1 cellular context compared by ENCODE assay signal in the genomic region with DNA sequence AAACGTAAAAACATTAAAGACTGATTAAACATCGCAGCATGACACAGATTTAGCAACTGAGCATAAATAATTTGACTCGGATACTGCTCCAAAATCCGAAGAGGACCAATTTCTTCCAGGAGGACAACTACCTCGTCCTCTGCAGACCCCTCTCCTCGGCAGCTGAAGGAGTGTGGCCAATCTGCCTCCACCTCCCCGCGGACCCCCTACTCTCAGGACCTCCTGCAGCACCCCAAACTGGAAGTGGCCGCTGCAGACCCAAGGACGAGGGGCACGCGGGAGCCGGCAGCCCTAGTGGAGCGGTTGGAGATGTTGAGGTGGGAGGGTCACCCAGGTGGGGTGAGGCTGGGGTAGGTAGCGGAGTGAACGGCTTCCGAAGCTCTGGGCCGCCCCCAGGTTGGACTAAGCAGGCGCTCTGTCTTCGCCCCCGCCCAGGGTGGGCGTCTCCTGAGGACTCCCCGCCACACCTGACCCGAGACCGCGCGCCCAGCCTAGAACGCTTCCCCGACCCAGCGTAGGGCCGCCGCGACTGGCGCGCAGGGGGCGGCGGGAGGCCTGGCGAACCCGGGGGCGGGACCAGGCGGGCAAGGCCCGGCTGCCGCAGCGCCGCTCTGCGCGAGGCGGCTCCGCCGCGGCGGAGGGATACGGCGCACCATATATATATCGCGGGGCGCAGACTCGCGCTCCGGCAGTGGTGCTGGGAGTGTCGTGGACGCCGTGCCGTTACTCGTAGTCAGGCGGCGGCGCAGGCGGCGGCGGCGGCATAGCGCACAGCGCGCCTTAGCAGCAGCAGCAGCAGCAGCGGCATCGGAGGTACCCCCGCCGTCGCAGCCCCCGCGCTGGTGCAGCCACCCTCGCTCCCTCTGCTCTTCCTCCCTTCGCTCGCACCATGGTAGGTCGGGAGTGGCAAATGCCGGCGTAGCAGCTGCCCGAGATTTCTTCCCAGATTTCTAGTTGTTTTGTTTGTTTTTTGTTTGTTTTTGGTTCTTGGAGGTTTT.
TF ChIP-seq lines count a peak whose summit lies in the region.

TSS of gene CALM1 (plus strand) at position 688 of the 998 bp plus-strand sequence. CDS start at position 890, 202 bp downstream.

TF ChIP-seq in WTC11, 78 proteins besides CTCF, POLR2A, EP300 and RAD21 (continued from another document and continues in another):
- TF ChIP-seq ZSCAN18 (CRISPR knock-in tag; IDR thresholded peaks at IDR 0.05) (no peak), TEAD4 (CRISPR knock-in tag; IDR thresholded peaks at IDR 0.05) (peak; percentile 63; the same call in 1 of the 2 replicates), FOXK1 (CRISPR knock-in tag; IDR thresholded peaks at IDR 0.05) (peak; percentile 86), NR3C1 (CRISPR knock-in tag; conservative IDR thresholded peaks at IDR 0.05; ENCODE audit: low read depth) (peak; percentile 97; the same call in 1 of the 2 replicates), ATF1 (CRISPR knock-in tag; IDR thresholded peaks at IDR 0.05) (no peak), CREM (CRISPR knock-in tag; IDR thresholded peaks at IDR 0.05) (peak; percentile 76), ZNF138 (CRISPR knock-in tag; conservative IDR thresholded peaks at IDR 0.05) (peak; percentile 70; the same call in 1 of the 2 replicates), JUN (CRISPR knock-in tag; IDR thresholded peaks at IDR 0.05) (peak; percentile 67; the same call in 1 of the 2 replicates), SMAD4 (CRISPR knock-in tag; IDR thresholded peaks at IDR 0.05) (0 out of 2 replicates have a peak, but pooled peaks have one; percentile 64), ZNF396 (CRISPR knock-in tag; IDR thresholded peaks at IDR 0.05; ENCODE audit: borderline replicate concordance) (no peak), ETV6 (CRISPR knock-in tag; IDR thresholded peaks at IDR 0.05) (peak; percentile 92), IRF1 (CRISPR knock-in tag; IDR thresholded peaks at IDR 0.05) (peak; percentile 82; the same call in 1 of the 2 replicates), TEAD1 (CRISPR knock-in tag; IDR thresholded peaks at IDR 0.05) (peak; percentile 94), ZNF232 (CRISPR knock-in tag; IDR thresholded peaks at IDR 0.05) (0 out of 2 replicates have a peak, but pooled peaks have one; percentile 40), IRF2 (CRISPR knock-in tag; IDR thresholded peaks at IDR 0.05; ENCODE audit: borderline replicate concordance, low read depth) (no peak), ZNF263 (CRISPR knock-in tag; IDR thresholded peaks at IDR 0.05; ENCODE audit: low read depth) (no peak), CBFB (CRISPR knock-in tag; IDR thresholded peaks at IDR 0.05; ENCODE audit: low read depth) (peak; percentile 95; the same call in 1 of the 2 replicates), KAT7 (CRISPR knock-in tag; IDR thresholded peaks at IDR 0.05; ENCODE audit: borderline replicate concordance) (peak; percentile 78), NR2C2 (CRISPR knock-in tag; IDR thresholded peaks at IDR 0.05) (no peak), PRRX2 (CRISPR knock-in tag; IDR thresholded peaks at IDR 0.05) (peak; percentile 84; the same call in 1 of the 2 replicates), HMGA2 (CRISPR knock-in tag; IDR thresholded peaks at IDR 0.05) (no peak), ATF3 (CRISPR knock-in tag; conservative IDR thresholded peaks at IDR 0.05) (no peak), ZNF423 (CRISPR knock-in tag; IDR thresholded peaks at IDR 0.05) (no peak), TP53 (CRISPR knock-in tag; IDR thresholded peaks at IDR 0.05) (peak; percentile 95), GRHL2 (CRISPR knock-in tag; IDR thresholded peaks at IDR 0.05; ENCODE audit: insufficient replicate concordance, severe bottlenecking) (no peak)
- TF ChIP-seq, protein P1, sequence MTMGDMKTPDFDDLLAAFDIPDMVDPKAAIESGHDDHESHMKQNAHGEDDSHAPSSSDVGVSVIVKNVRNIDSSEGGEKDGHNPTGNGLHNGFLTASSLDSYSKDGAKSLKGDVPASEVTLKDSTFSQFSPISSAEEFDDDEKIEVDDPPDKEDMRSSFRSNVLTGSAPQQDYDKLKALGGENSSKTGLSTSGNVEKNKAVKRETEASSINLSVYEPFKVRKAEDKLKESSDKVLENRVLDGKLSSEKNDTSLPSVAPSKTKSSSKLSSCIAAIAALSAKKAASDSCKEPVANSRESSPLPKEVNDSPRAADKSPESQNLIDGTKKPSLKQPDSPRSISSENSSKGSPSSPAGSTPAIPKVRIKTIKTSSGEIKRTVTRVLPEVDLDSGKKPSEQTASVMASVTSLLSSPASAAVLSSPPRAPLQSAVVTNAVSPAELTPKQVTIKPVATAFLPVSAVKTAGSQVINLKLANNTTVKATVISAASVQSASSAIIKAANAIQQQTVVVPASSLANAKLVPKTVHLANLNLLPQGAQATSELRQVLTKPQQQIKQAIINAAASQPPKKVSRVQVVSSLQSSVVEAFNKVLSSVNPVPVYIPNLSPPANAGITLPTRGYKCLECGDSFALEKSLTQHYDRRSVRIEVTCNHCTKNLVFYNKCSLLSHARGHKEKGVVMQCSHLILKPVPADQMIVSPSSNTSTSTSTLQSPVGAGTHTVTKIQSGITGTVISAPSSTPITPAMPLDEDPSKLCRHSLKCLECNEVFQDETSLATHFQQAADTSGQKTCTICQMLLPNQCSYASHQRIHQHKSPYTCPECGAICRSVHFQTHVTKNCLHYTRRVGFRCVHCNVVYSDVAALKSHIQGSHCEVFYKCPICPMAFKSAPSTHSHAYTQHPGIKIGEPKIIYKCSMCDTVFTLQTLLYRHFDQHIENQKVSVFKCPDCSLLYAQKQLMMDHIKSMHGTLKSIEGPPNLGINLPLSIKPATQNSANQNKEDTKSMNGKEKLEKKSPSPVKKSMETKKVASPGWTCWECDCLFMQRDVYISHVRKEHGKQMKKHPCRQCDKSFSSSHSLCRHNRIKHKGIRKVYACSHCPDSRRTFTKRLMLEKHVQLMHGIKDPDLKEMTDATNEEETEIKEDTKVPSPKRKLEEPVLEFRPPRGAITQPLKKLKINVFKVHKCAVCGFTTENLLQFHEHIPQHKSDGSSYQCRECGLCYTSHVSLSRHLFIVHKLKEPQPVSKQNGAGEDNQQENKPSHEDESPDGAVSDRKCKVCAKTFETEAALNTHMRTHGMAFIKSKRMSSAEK (CRISPR knock-in tag; IDR thresholded peaks at IDR 0.05; ENCODE audit: borderline replicate concordance), result peak; percentile 90
- TF ChIP-seq, protein P2, sequence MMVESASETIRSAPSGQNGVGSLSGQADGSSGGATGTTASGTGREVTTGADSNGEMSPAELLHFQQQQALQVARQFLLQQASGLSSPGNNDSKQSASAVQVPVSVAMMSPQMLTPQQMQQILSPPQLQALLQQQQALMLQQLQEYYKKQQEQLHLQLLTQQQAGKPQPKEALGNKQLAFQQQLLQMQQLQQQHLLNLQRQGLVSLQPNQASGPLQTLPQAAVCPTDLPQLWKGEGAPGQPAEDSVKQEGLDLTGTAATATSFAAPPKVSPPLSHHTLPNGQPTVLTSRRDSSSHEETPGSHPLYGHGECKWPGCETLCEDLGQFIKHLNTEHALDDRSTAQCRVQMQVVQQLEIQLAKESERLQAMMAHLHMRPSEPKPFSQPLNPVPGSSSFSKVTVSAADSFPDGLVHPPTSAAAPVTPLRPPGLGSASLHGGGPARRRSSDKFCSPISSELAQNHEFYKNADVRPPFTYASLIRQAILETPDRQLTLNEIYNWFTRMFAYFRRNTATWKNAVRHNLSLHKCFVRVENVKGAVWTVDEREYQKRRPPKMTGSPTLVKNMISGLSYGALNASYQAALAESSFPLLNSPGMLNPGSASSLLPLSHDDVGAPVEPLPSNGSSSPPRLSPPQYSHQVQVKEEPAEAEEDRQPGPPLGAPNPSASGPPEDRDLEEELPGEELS (CRISPR knock-in tag; IDR thresholded peaks at IDR 0.05), result peak; percentile 91; the same call in 1 of the 2 replicates
- TF ChIP-seq, protein P3, sequence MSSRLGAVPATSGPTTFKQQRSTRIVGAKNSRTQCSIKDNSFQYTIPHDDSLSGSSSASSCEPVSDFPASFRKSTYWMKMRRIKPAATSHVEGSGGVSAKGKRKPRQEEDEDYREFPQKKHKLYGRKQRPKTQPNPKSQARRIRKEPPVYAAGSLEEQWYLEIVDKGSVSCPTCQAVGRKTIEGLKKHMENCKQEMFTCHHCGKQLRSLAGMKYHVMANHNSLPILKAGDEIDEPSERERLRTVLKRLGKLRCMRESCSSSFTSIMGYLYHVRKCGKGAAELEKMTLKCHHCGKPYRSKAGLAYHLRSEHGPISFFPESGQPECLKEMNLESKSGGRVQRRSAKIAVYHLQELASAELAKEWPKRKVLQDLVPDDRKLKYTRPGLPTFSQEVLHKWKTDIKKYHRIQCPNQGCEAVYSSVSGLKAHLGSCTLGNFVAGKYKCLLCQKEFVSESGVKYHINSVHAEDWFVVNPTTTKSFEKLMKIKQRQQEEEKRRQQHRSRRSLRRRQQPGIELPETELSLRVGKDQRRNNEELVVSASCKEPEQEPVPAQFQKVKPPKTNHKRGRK (CRISPR knock-in tag; IDR thresholded peaks at IDR 0.05; ENCODE audit: borderline replicate concordance), result 0 out of 2 replicates have a peak, but pooled peaks have one; percentile 58
- TF ChIP-seq, protein P4, sequence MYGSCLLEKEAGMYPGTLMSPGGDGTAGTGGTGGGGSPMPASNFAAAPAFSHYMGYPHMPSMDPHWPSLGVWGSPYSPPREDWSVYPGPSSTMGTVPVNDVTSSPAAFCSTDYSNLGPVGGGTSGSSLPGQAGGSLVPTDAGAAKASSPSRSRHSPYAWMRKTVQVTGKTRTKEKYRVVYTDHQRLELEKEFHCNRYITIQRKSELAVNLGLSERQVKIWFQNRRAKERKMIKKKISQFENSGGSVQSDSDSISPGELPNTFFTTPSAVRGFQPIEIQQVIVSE (CRISPR knock-in tag; IDR thresholded peaks at IDR 0.05; ENCODE audit: borderline replicate concordance), result no peak
- TF ChIP-seq, protein P5, sequence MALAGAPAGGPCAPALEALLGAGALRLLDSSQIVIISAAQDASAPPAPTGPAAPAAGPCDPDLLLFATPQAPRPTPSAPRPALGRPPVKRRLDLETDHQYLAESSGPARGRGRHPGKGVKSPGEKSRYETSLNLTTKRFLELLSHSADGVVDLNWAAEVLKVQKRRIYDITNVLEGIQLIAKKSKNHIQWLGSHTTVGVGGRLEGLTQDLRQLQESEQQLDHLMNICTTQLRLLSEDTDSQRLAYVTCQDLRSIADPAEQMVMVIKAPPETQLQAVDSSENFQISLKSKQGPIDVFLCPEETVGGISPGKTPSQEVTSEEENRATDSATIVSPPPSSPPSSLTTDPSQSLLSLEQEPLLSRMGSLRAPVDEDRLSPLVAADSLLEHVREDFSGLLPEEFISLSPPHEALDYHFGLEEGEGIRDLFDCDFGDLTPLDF (CRISPR knock-in tag; IDR thresholded peaks at IDR 0.05), result peak; percentile 6; the same call in 1 of the 2 replicates
- TF ChIP-seq, protein P6, sequence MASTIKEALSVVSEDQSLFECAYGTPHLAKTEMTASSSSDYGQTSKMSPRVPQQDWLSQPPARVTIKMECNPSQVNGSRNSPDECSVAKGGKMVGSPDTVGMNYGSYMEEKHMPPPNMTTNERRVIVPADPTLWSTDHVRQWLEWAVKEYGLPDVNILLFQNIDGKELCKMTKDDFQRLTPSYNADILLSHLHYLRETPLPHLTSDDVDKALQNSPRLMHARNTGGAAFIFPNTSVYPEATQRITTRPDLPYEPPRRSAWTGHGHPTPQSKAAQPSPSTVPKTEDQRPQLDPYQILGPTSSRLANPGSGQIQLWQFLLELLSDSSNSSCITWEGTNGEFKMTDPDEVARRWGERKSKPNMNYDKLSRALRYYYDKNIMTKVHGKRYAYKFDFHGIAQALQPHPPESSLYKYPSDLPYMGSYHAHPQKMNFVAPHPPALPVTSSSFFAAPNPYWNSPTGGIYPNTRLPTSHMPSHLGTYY (CRISPR knock-in tag; IDR thresholded peaks at IDR 0.05), result peak; percentile 83
- TF ChIP-seq, protein P7, sequence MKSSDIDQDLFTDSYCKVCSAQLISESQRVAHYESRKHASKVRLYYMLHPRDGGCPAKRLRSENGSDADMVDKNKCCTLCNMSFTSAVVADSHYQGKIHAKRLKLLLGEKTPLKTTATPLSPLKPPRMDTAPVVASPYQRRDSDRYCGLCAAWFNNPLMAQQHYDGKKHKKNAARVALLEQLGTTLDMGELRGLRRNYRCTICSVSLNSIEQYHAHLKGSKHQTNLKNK (CRISPR knock-in tag; IDR thresholded peaks at IDR 0.05), result 0 out of 2 replicates have a peak, but pooled peaks have one; percentile 9
- TF ChIP-seq, protein P8, sequence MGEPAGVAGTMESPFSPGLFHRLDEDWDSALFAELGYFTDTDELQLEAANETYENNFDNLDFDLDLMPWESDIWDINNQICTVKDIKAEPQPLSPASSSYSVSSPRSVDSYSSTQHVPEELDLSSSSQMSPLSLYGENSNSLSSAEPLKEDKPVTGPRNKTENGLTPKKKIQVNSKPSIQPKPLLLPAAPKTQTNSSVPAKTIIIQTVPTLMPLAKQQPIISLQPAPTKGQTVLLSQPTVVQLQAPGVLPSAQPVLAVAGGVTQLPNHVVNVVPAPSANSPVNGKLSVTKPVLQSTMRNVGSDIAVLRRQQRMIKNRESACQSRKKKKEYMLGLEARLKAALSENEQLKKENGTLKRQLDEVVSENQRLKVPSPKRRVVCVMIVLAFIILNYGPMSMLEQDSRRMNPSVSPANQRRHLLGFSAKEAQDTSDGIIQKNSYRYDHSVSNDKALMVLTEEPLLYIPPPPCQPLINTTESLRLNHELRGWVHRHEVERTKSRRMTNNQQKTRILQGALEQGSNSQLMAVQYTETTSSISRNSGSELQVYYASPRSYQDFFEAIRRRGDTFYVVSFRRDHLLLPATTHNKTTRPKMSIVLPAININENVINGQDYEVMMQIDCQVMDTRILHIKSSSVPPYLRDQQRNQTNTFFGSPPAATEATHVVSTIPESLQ (CRISPR knock-in tag; IDR thresholded peaks at IDR 0.05), result no peak
- TF ChIP-seq, protein P9, sequence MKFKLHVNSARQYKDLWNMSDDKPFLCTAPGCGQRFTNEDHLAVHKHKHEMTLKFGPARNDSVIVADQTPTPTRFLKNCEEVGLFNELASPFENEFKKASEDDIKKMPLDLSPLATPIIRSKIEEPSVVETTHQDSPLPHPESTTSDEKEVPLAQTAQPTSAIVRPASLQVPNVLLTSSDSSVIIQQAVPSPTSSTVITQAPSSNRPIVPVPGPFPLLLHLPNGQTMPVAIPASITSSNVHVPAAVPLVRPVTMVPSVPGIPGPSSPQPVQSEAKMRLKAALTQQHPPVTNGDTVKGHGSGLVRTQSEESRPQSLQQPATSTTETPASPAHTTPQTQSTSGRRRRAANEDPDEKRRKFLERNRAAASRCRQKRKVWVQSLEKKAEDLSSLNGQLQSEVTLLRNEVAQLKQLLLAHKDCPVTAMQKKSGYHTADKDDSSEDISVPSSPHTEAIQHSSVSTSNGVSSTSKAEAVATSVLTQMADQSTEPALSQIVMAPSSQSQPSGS (CRISPR knock-in tag; IDR thresholded peaks at IDR 0.05; ENCODE audit: borderline replicate concordance, low read depth), result no peak
